In genomic region chr9:70412678-70413426, GRCh38 we compare ENCODE assay signal across 8 cellular contexts. TPM values are rescaled to one million over a fixed set of nuclear protein-coding genes. Genes with fewer than 3 reads are reported as not detected.
DNase-seq lines count a peak whose midpoint lies in the region; ATAC-seq and TF ChIP-seq lines count a peak whose summit lies in the region.

No MANE protein-coding gene starts in this region.

- H3K4me1 Mint-ChIP-seq in endothelial cell (ENCODE audit: unreplicated experiment), result peaks cover 23% of the 10 kb centered on the region

- H3K4me3 Mint-ChIP-seq in endothelial cell (ENCODE audit: unreplicated experiment), result peak overlapping the region; percentile 85

- ATAC-seq in GM19397 (IDR thresholded peaks at IDR 0.05; ENCODE audit: unreplicated experiment), result peak; percentile 1
- no peak for ATAC-seq in HG02840 (IDR thresholded peaks at IDR 0.05; ENCODE audit: low FRiP score, unreplicated experiment)

- peak; percentile 62 for DNase-seq in AG08395 (ENCODE audit: low spot score)
- peak; percentile 66 for DNase-seq in NCI-H2227 (lab: John Stamatoyannopoulos, UW; ENCODE audit: unreplicated experiment)
- peak; percentile 25 for DNase-seq in activated T-cell treated with anti-CD3 and anti-CD28 coated beads for 4 hours
- DNase-seq in endothelial cell (ENCODE audit: low spot score), result peak; percentile 40
- peak; percentile 75 for DNase-seq in medulla oblongata (ENCODE audit: extremely low spot score)
- DNase-seq in stimulated activated naive CD4-positive, alpha-beta T cell (lab: John Stamatoyannopoulos, UW), result peak in 4 of 6 experiments; percentile 29 to 75 (median 56)

- H3K9me3 Mint-ChIP-seq in endothelial cell (ENCODE audit: unreplicated experiment), result no peaks in the 10 kb centered on the region

- peaks cover 17% of the 10 kb centered on the region for H3K27me3 Mint-ChIP-seq in endothelial cell (ENCODE audit: unreplicated experiment)

- H3K36me3 Mint-ChIP-seq in endothelial cell (ENCODE audit: low read depth, unreplicated experiment), result peaks cover 4% of the 10 kb centered on the region

- H3K27ac Mint-ChIP-seq in endothelial cell (ENCODE audit: unreplicated experiment), result no peak overlapping the region

- TF ChIP-seq CTCF in endothelial cell (IDR thresholded peaks at IDR 0.05; ENCODE audit: unreplicated experiment), result no peak

RNA-seq across cellular contexts. Expression of gene KLF9, which starts 1.6 kb away (rescaled TPM):
- total RNA-seq in endothelial cell (ENCODE audit: unreplicated experiment), result 0.87 TPM

Comparison
In these comparisons a context has a peak if more than half of its experiments do, and no peak if none do; other contexts are left out.
1. DNase-seq: peak in every context shown above with its lines; median percentile 75 in medulla oblongata; 66 in NCI-H2227; 62 in AG08395; 56 in stimulated activated naive CD4-positive, alpha-beta T cell; 40 in endothelial cell; 25 in activated T-cell treated with anti-CD3 and anti-CD28 coated beads for 4 hours.